Comparison of ENCODE assay signal across 8 cellular contexts in the genomic region with DNA sequence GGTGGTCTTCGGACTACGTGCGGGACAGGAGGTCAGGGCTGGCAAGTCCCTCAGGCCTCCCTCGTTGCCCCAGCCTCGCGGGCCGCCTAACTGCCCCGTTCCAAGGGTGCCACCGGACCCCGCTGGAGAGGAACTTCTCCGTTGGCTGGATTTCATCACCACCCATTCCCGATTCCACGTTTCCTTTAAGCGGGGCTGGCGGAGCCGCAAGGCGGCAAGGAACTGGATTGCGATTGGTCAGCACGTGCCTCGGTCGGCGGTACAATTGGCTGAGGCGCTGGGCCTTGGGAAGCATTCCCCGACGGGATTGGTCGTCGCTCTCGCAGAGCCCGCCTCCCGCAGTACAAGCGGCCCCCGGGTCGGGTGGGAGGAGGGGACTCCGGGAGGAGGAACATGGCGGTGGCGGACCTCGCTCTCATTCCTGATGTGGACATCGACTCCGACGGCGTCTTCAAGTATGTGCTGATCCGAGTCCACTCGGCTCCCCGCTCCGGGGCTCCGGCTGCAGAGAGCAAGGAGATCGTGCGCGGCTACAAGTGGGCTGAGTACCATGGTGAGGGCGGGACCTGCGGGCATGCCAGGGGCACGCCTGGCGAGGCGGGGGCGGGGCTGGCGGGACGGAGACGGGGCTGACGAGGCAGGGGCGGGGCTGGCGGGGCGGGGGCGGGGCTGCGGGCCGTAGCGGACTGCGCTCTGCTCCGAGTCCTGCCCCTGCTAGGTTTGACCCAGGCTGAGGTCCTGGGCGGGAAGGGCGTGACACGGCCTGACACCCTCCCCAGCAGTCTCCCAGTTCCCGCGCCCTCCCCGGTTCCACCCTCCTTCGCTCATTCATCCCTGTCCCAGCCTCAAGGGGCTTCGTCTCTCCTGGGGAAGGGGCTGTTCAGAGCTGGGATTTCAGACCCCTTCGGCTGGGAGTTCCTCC. TPM values are rescaled to one million over a fixed set of nuclear protein-coding genes. Genes with fewer than 3 reads are reported as not detected.
DNase-seq lines count a peak whose midpoint lies in the region; ATAC-seq and TF ChIP-seq lines count a peak whose summit lies in the region.

A gene (plus strand): TSS at position 372 of the 922 bp plus-strand sequence. CDS start 22 bp downstream, at position 394.

- ATAC-seq in HG02678 (IDR thresholded peaks at IDR 0.05; ENCODE audit: unreplicated experiment) (peak; percentile 79), thoracic aorta (ENCODE audit: insufficient number of reproducible peaks, low FRiP score, low read depth) (peak; percentile 92)
- peak; percentile 89 for ATAC-seq in activated naive CD8-positive, alpha-beta T cell treated with anti-CD3 and anti-CD28 coated beads, Interleukin-2, amount 10 ng/mL, durations not matched to agents 7 days and 5 days (ENCODE audit: low read depth)

- H3K4me3 ChIP-seq in SU-DHL-6 (ENCODE audit: insufficient read depth, low read length, poor library complexity, severe bottlenecking) (peak within 1 kb of the TSS; percentile 91), osteoblast (ENCODE audit: insufficient read depth, low read length) (peak within 1 kb of the TSS; percentile 91), thoracic aorta (peak within 1 kb of the TSS; percentile 99)

- peaks cover 1% of the 10 kb centered on the region for H3K36me3 Mint-ChIP-seq in activated naive CD8-positive, alpha-beta T cell treated with anti-CD3 and anti-CD28 coated beads, Interleukin-2, amount 10 ng/mL, durations not matched to agents 7 days and 5 days
- no peaks in the 10 kb centered on the region for H3K36me3 Mint-ChIP-seq in glutamatergic neuron (ENCODE audit: unreplicated experiment)

- peak within 1 kb of the TSS; percentile 96 for H3K4me3 Mint-ChIP-seq in activated naive CD8-positive, alpha-beta T cell treated with anti-CD3 and anti-CD28 coated beads, Interleukin-2, amount 10 ng/mL, durations not matched to agents 7 days and 5 days
- H3K4me3 Mint-ChIP-seq in glutamatergic neuron (ENCODE audit: unreplicated experiment) = peak within 1 kb of the TSS; percentile 91

- peak; percentile 99 for DNase-seq in NCI-H128 (lab: John Stamatoyannopoulos, UW; ENCODE audit: unreplicated experiment)
- peak; percentile 97 for DNase-seq in activated naive CD8-positive, alpha-beta T cell treated with anti-CD3 and anti-CD28 coated beads, Interleukin-2, amount 10 ng/mL, durations not matched to agents 7 days and 5 days
- peak; percentile 98 for DNase-seq in glutamatergic neuron
- peak; percentile 100 for DNase-seq in osteoblast (ENCODE audit: insufficient read length, low spot score, missing footprints)
- peak; percentile 95 for DNase-seq in thoracic aorta (ENCODE audit: low spot score)

- peaks cover 10% of the 10 kb centered on the region for H3K27me3 Mint-ChIP-seq in activated naive CD8-positive, alpha-beta T cell treated with anti-CD3 and anti-CD28 coated beads, Interleukin-2, amount 10 ng/mL, durations not matched to agents 7 days and 5 days
- peaks cover 12% of the 10 kb centered on the region for H3K27me3 Mint-ChIP-seq in glutamatergic neuron (ENCODE audit: unreplicated experiment)

- peak within 1 kb of the TSS; percentile 81 for H3K9ac ChIP-seq in SU-DHL-6 (ENCODE audit: low read length)

- TF ChIP-seq POLR2A in GM10847 (IDR thresholded peaks at IDR 0.05; ENCODE audit: extremely low read depth, insufficient read length) = peak; percentile 87

- H3K4me1 ChIP-seq in osteoblast (ENCODE audit: insufficient read depth, low read length) = peaks cover 13% of the 10 kb centered on the region
- H3K4me1 ChIP-seq in thoracic aorta (ENCODE audit: control insufficient read depth in 1 of 2, low read depth in 2 of 2) = peaks cover 7 to 37% of the 10 kb centered on the region in 2 donors

- no peaks in the 10 kb centered on the region for H3K9me3 Mint-ChIP-seq in activated naive CD8-positive, alpha-beta T cell treated with anti-CD3 and anti-CD28 coated beads, Interleukin-2, amount 10 ng/mL, durations not matched to agents 7 days and 5 days
- peaks cover 8% of the 10 kb centered on the region for H3K9me3 Mint-ChIP-seq in glutamatergic neuron (ENCODE audit: unreplicated experiment)

- POLR2A ChIA-PET in activated naive CD8-positive, alpha-beta T cell treated with anti-CD3 and anti-CD28 coated beads, Interleukin-2, amount 10 ng/mL, durations not matched to agents 7 days and 5 days (lab: Charles Lee) = interaction anchor here (0.5 to 3.0 kb wide), 7 partner anchors 15 to 43 kb away, joined by 3 to 29 read pairs (median 6); a partner anchor contains a TSS

- H3K27ac ChIP-seq in SU-DHL-6 (ENCODE audit: low read depth, low read length) (peak within 1 kb of the TSS; percentile 89), osteoblast (ENCODE audit: low read depth, low read length) (peak within 1 kb of the TSS; percentile 70), thoracic aorta (peak within 1 kb of the TSS; percentile 80 to 83)

- H3K4me2 ChIP-seq in SU-DHL-6 (ENCODE audit: low read depth, low read length, poor library complexity, severe bottlenecking) = peak within 1 kb of the TSS; percentile 58
- H3K4me2 ChIP-seq in osteoblast (ENCODE audit: insufficient read depth, low read length) = peak within 1 kb of the TSS; percentile 96

- H3K36me3 ChIP-seq in SU-DHL-6 (ENCODE audit: low read length) (no peaks in the 10 kb centered on the region), osteoblast (ENCODE audit: insufficient read depth, low read length) (peaks cover 15% of the 10 kb centered on the region), thoracic aorta (no peaks in the 10 kb centered on the region)

- no peak for TF ChIP-seq CTCF in SU-DHL-6 (IDR thresholded peaks at IDR 0.05; ENCODE audit: insufficient read depth, low read length, poor library complexity, severe bottlenecking)
- no peak for TF ChIP-seq CTCF in glutamatergic neuron (IDR thresholded peaks at IDR 0.05; ENCODE audit: partially characterized antibody, unreplicated experiment)
- no peak for TF ChIP-seq CTCF in osteoblast (IDR thresholded peaks at IDR 0.05; ENCODE audit: extremely low read depth, low read depth, low read length)
- no peak for TF ChIP-seq CTCF in thoracic aorta (IDR thresholded peaks at IDR 0.05)

- no peaks in the 10 kb centered on the region for H3F3A ChIP-seq in SU-DHL-6 (ENCODE audit: insufficient read depth)

- H4K20me1 ChIP-seq in SU-DHL-6 (ENCODE audit: low read depth, low read length) = no peaks in the 10 kb centered on the region
- peaks cover 8% of the 10 kb centered on the region for H4K20me1 ChIP-seq in osteoblast (ENCODE audit: insufficient read depth, low read length)

- peak within 1 kb of the TSS; percentile 92 for H3K27ac Mint-ChIP-seq in activated naive CD8-positive, alpha-beta T cell treated with anti-CD3 and anti-CD28 coated beads, Interleukin-2, amount 10 ng/mL, durations not matched to agents 7 days and 5 days
- peak within 1 kb of the TSS; percentile 75 for H3K27ac Mint-ChIP-seq in glutamatergic neuron (ENCODE audit: unreplicated experiment)

- H2AFZ ChIP-seq in SU-DHL-6 (ENCODE audit: low read depth, low read length, severe bottlenecking) = peak within 1 kb of the TSS; percentile 81
- H2AFZ ChIP-seq in osteoblast (ENCODE audit: low read length) = peak within 1 kb of the TSS; percentile 89

- H3K27me3 ChIP-seq in SU-DHL-6 (ENCODE audit: low read length) = no peaks in the 10 kb centered on the region
- H3K27me3 ChIP-seq in osteoblast (ENCODE audit: insufficient read depth, low read length) = peaks cover 16% of the 10 kb centered on the region
- H3K27me3 ChIP-seq in thoracic aorta (replicated peaks; ENCODE audit: insufficient read depth) = peaks cover 3% of the 10 kb centered on the region

- peaks cover 5% of the 10 kb centered on the region for H3K4me1 Mint-ChIP-seq in activated naive CD8-positive, alpha-beta T cell treated with anti-CD3 and anti-CD28 coated beads, Interleukin-2, amount 10 ng/mL, durations not matched to agents 7 days and 5 days
- peaks cover 2% of the 10 kb centered on the region for H3K4me1 Mint-ChIP-seq in glutamatergic neuron (ENCODE audit: low read depth, unreplicated experiment)

- no peaks in the 10 kb centered on the region for H3K9me2 ChIP-seq in SU-DHL-6 (replicated peaks; ENCODE audit: insufficient read depth, low read length)

- no peaks in the 10 kb centered on the region for H3K9me3 ChIP-seq in SU-DHL-6 (ENCODE audit: insufficient read depth, low read length)
- no peaks in the 10 kb centered on the region for H3K9me3 ChIP-seq in osteoblast (ENCODE audit: low read depth, low read length)
- H3K9me3 ChIP-seq in thoracic aorta = no peaks in the 10 kb centered on the region

- H3K79me2 ChIP-seq in SU-DHL-6 (ENCODE audit: insufficient read depth, low read length) (no peaks in the 10 kb centered on the region), osteoblast (ENCODE audit: insufficient read depth, low read length) (peaks cover 7% of the 10 kb centered on the region)

RNA-seq across cellular contexts. Expression of the gene that starts here (rescaled TPM):
- total RNA-seq in activated naive CD8-positive, alpha-beta T cell treated with anti-CD3 and anti-CD28 coated beads, Interleukin-2, amount 10 ng/mL, durations not matched to agents 7 days and 5 days = 10 to 100 TPM; 80.5 to 89.0 TPM
- 101 TPM for total RNA-seq in glutamatergic neuron (ENCODE audit: unreplicated experiment)
- total RNA-seq in osteoblast = 54.2 and 59.0 TPM in 2 replicates
- 10 to 100 TPM; 37.5 to 92.1 TPM for total RNA-seq in thoracic aorta

Comparison
In these comparisons a context has a peak if more than half of its experiments do, and no peak if none do; other contexts are left out.
1. Peak in every context shown above with its lines: DNase-seq, ATAC-seq, H3K4me3 ChIP-seq and H3K27ac ChIP-seq.